Comparison of ENCODE assay signal across 12 cellular contexts in genomic region chr7:101564778-101565211, GRCh38.
A peak's percentile ranks its signal among the peaks of the same experiment; 100 is the strongest.
DNase-seq lines count a peak whose midpoint lies in the region; ATAC-seq and TF ChIP-seq lines count a peak whose summit lies in the region.
"Had no signal": no experiment of that assay in that cellular context is flagged by ENCODE, and none has a peak within 500 bp of the region (broad histone marks: within the 10 kb centered on the region; RNA-seq: fewer than 3 reads in every experiment).

No MANE protein-coding gene starts in this region.

- TF ChIP-seq CTCF in HCT116 (IDR thresholded peaks at IDR 0.05 in 2 of 3, conservative IDR thresholded peaks at IDR 0.05 in 1 of 3; ENCODE audit: borderline replicate concordance in 1 of 3, insufficient read depth in 1 of 3, low read depth in 2 of 3, low read length in 2 of 3) (no peak), GM10266 (IDR thresholded peaks at IDR 0.05; ENCODE audit: control insufficient read depth, insufficient read depth, low read depth, missing control alignments) (no peak)

- intact Hi-C loops in HCT116 (cut with micrococcal nuclease), result no loop called here

- H3K4me2 ChIP-seq in HCT116 (ENCODE audit: low read length), result peak overlapping the region; percentile 28

- no peak for TF ChIP-seq RAD21 in HCT116 (IDR thresholded peaks at IDR 0.05; ENCODE audit: low read depth)

- POLR2A ChIA-PET in HCT116 (lab: Charles Lee), result no interaction called here

- no peak overlapping the region for H3K27ac ChIP-seq in HCT116 (ENCODE audit: low read depth, low read length)

- ATAC-seq in HCT116 (peak; percentile 97), HG02678 (IDR thresholded peaks at IDR 0.05; ENCODE audit: unreplicated experiment) (no peak), GM19455 (IDR thresholded peaks at IDR 0.05; ENCODE audit: unreplicated experiment) (no peak)

- H2AFZ ChIP-seq in HCT116 (ENCODE audit: low read depth, low read length, poor library complexity, severe bottlenecking), result peak overlapping the region; percentile 75

- BruUV-seq in HCT116 (replicated peaks; lab: Mats Ljungman, UMichigan), result no TSS peak

- H3K79me2 ChIP-seq in HCT116 (ENCODE audit: insufficient read depth, low read length), result no peaks in the 10 kb centered on the region

- CTCF ChIA-PET in HCT116 (lab: Charles Lee), result no interaction called here

- no peaks in the 10 kb centered on the region for H3K9me3 ChIP-seq in HCT116 (ENCODE audit: control insufficient read depth in 1 of 2, insufficient read depth in 1 of 2, low read depth in 1 of 2, low read length in 2 of 2)

- no peaks in the 10 kb centered on the region for H3K9me2 ChIP-seq in HCT116 (ENCODE audit: insufficient read depth)

- DNase-seq in ACHN (peak; percentile 18), HCT116 (ENCODE audit: low read depth, low spot score) (peak; percentile 95), SK-N-DZ (ENCODE audit: low spot score) (peak; percentile 69), iPS-NIHi11 (ENCODE audit: low spot score) (peak; percentile 87), AML-193 (lab: John Stamatoyannopoulos, UW) (no peak), GM10266 (ENCODE audit: extremely low spot score) (no peak)
- DNase-seq: activated CD8-positive, alpha-beta memory T cell treated with anti-CD3 and anti-CD28 coated beads for 24 hours; activated naive CD8-positive, alpha-beta T cell treated with anti-CD3 and anti-CD28 coated beads, Interleukin-2, amount 10 ng/mL, durations not matched to agents 7 days and 5 days; CD4-positive, CD25-positive, alpha-beta regulatory T cell; Kasumi-1 had no signal

- no peak for TF ChIP-seq POLR2A in HCT116 (IDR thresholded peaks at IDR 0.05; ENCODE audit: borderline replicate concordance, extremely low read depth, insufficient read depth, insufficient read length)

- in situ Hi-C loops in ACHN (cut with HindIII; ENCODE audit: low pct_ligation_motif_present, low pct_unique_long_range_greater_than_20kb, low sequenced_read_pairs), result no loop called here

- peaks cover 16 to 21% of the 10 kb centered on the region in 2 experiments; a peak in 3 of 4 replicates for H3K4me1 ChIP-seq in HCT116 (ENCODE audit: control insufficient read depth in 1 of 2, insufficient read depth in 2 of 2, low read length in 2 of 2)

- no peaks in the 10 kb centered on the region for H3K27me3 ChIP-seq in HCT116 (ENCODE audit: insufficient read depth, low read length)

- no peaks in the 10 kb centered on the region for H4K20me1 ChIP-seq in HCT116 (ENCODE audit: insufficient read depth)

- H3K4me3 ChIP-seq in HCT116 (replicated peaks in 1 of 2; ENCODE audit: low read depth in 1 of 2, low read length in 2 of 2), result no peak overlapping the region

- no peak overlapping the region for H3K9ac ChIP-seq in HCT116 (ENCODE audit: low read length)

- RAD21 ChIA-PET in HCT116 (lab: Charles Lee; ENCODE audit: low non-redundant PET in 1 of 2, low total read pairs in 2 of 2, uncharacterized antibody in 2 of 2, unreplicated experiment in 2 of 2), result no interaction called here

- H3K36me3 ChIP-seq in HCT116 (ENCODE audit: control insufficient read depth in 1 of 2, insufficient read depth in 2 of 2, low read length in 2 of 2), result no peaks in the 10 kb centered on the region

TF ChIP-seq in HCT116, 20 proteins besides CTCF, POLR2A, EP300 and RAD21:
- TF ChIP-seq EZH2phosphoT487 (IDR thresholded peaks at IDR 0.05; ENCODE audit: borderline replicate concordance), result no peak
- TF ChIP-seq MAX (IDR thresholded peaks at IDR 0.05), result peak; percentile 58; the same call in 1 of the 2 replicates

Comparison
In these comparisons a context has a peak if more than half of its experiments do, and no peak if none do; other contexts are left out.
1. DNase-seq: peak in ACHN (single experiment), HCT116 (single experiment), SK-N-DZ (single experiment) and iPS-NIHi11 (single experiment); none in AML-193 (0 of 2) and GM10266 (single experiment).